In genomic region chr4:151407466-151408379, GRCh38 we compare ENCODE assay signal across 8 cellular contexts. TPM values are rescaled to one million over a fixed set of nuclear protein-coding genes. Genes with fewer than 3 reads are reported as not detected.
DNase-seq lines count a peak whose midpoint lies in the region; ATAC-seq and TF ChIP-seq lines count a peak whose summit lies in the region.

No MANE protein-coding gene starts in this region.

- peaks cover 43% of the 10 kb centered on the region for H3K27me3 Mint-ChIP-seq in central memory CD8-positive, alpha-beta T cell

- H3K27me3 ChIP-seq in SJCRH30 (no peaks in the 10 kb centered on the region), lung (ENCODE audit: control insufficient read depth, insufficient read depth) (no peaks in the 10 kb centered on the region), suprapubic skin (no peaks in the 10 kb centered on the region)

- peaks cover 25% of the 10 kb centered on the region for H3K4me1 Mint-ChIP-seq in central memory CD8-positive, alpha-beta T cell

- H3K9me3 Mint-ChIP-seq in central memory CD8-positive, alpha-beta T cell: no peaks in the 10 kb centered on the region

- H3K4me3 ChIP-seq in SJCRH30 (peak overlapping the region; percentile 78), lung (no peak overlapping the region), suprapubic skin (peak overlapping the region; percentile 58)

- TF ChIP-seq CTCF in lung (IDR thresholded peaks at IDR 0.05; ENCODE audit: control extremely low read depth, extremely low read depth): no peak
- no peak for TF ChIP-seq CTCF in suprapubic skin (IDR thresholded peaks at IDR 0.05)

- no peak for TF ChIP-seq EP300 in suprapubic skin (IDR thresholded peaks at IDR 0.05)

- H3K36me3 Mint-ChIP-seq in central memory CD8-positive, alpha-beta T cell (ENCODE audit: insufficient read depth): peaks cover 2% of the 10 kb centered on the region

- H3K36me3 ChIP-seq in SJCRH30: no peaks in the 10 kb centered on the region
- no peaks in the 10 kb centered on the region for H3K36me3 ChIP-seq in lung (ENCODE audit: control insufficient read depth in 2 of 2, insufficient read depth in 2 of 2, low read length in 2 of 2)
- H3K36me3 ChIP-seq in suprapubic skin: no peaks in the 10 kb centered on the region

- 12 to 25% methylated on average over 29 of the region's 29 CpGs for WGBS in lung, 2 donors
- 35% methylated on average over 12 of the region's 29 CpGs for WGBS in suprapubic skin

- H3K4me1 ChIP-seq in SJCRH30 (0 out of 2 replicates have a peak, but pooled peaks cover 5% of the 10 kb centered on the region), lung (ENCODE audit: control insufficient read depth in 2 of 2, insufficient read depth in 2 of 2, low read length in 2 of 2) (peaks cover 0 to 7% of the 10 kb centered on the region in 2 donors), suprapubic skin (peaks cover 24% of the 10 kb centered on the region)

- H3K27ac Mint-ChIP-seq in central memory CD8-positive, alpha-beta T cell (ENCODE audit: low read depth): no peak overlapping the region

- H3K9me3 ChIP-seq in SJCRH30 (replicated peaks) (no peaks in the 10 kb centered on the region), lung (ENCODE audit: control insufficient read depth in 2 of 2, insufficient read depth in 1 of 2, low read length in 1 of 2) (no peaks in the 10 kb centered on the region), suprapubic skin (no peaks in the 10 kb centered on the region)

- DNase-seq in AG08395 (ENCODE audit: low spot score) (peak; percentile 26), SJCRH30 (no peak), lung (ENCODE audit: low spot score) (peak; percentile 36), suprapubic skin (ENCODE audit: low spot score in 2 of 2) (peak; percentile 65 to 79), H4 (ENCODE audit: low spot score) (no peak)
- no peak for DNase-seq in central memory CD8-positive, alpha-beta T cell (ENCODE audit: low spot score in 2 of 2)

- no peak overlapping the region for H3K27ac ChIP-seq in SJCRH30
- peak overlapping the region; percentile 34 to 57 for H3K27ac ChIP-seq in lung (ENCODE audit: low read depth in 1 of 2, low read length in 1 of 2)
- peak overlapping the region; percentile 91 for H3K27ac ChIP-seq in suprapubic skin

- ATAC-seq in GM18870 (IDR thresholded peaks at IDR 0.05; ENCODE audit: unreplicated experiment) (peak; percentile 71), HG03060 (IDR thresholded peaks at IDR 0.05; ENCODE audit: low read depth, unreplicated experiment) (peak; percentile 85), lung (ENCODE audit: insufficient read depth, low FRiP score) (no peak)
- peak; percentile 33 for ATAC-seq in central memory CD8-positive, alpha-beta T cell (replicated peaks; ENCODE audit: extremely low read depth, poor library complexity, severe bottlenecking)

- H3K4me3 Mint-ChIP-seq in central memory CD8-positive, alpha-beta T cell: peak overlapping the region; percentile 83

- no peak for TF ChIP-seq POLR2A in suprapubic skin (IDR thresholded peaks at IDR 0.05)

RNA-seq across cellular contexts. Expression of gene FHIP1A, which starts 1.3 kb away (rescaled TPM):
- total RNA-seq in SJCRH30 (2014; rRNA removed; shearing (Covaris generic)): 2.1 and 2.7 TPM in 2 replicates
- total RNA-seq in lung: 10 to 100 TPM; 21.8 to 27.1 TPM
- 1 to 10 TPM; 1.5 to 2.2 TPM for polyA plus RNA-seq in lung
- 100 to 1,000 TPM in 3 of 4 donors, 10 to 100 TPM in 1; 90.3 to 105 (median 101) TPM for total RNA-seq in suprapubic skin
- 1.8 and 5.5 TPM in 2 replicates for total RNA-seq in H4 (2014; rRNA removed; shearing (Covaris generic))

Comparison
In these comparisons a context has a peak if more than half of its experiments do, and no peak if none do; other contexts are left out.
1. DNase-seq: peak in AG08395 (single experiment), lung (single experiment) and suprapubic skin (2 of 2); none in SJCRH30 (0 of 2), central memory CD8-positive, alpha-beta T cell (0 of 2) and H4 (single experiment).